ENCODE assay signal across 2 cellular contexts in the genomic region with DNA sequence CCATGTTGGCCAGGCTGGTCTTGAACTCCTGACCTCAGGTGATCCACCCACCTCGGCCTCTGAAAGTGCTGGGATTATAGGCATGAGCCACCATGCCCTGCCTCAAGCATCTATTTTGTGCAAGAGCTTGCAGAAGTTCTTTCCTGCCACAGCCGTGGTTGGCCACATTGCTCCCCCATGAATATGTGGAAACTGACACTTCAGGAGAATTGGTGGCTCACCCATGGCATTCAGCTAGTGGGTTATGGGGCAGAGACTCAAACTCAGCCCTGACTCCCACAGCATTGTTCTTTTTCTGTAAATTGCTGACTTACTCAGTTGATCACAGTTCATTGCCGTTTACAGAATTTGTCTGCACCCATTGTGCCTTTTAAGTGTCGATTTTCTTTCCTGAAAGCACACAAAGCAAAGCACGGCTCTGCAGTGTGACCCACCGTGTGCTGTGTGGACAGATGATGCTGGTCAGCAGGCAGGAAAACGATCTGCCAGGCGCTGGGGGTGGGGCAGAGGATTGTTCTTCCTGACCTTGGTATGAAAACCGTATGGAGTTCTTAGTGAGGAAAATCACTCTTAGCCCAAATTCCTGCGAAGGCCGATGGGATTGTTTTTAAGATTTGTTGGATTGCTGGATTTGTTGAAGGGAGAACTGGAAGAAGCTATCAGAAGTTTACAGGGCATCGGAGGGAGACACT.
TF ChIP-seq lines count a peak whose summit lies in the region.

No MANE protein-coding gene starts in this region.

TF ChIP-seq in IMR-90, 13 proteins besides CTCF, POLR2A, EP300 and RAD21:
- no peak for TF ChIP-seq CHD1 (IDR thresholded peaks at IDR 0.05; ENCODE audit: low read depth, low read length)
TF ChIP-seq in IMR-90: peak in this region for 0.

TF ChIP-seq in H1, 55 proteins besides CTCF, POLR2A, EP300 and RAD21:
- TF ChIP-seq NANOG (IDR thresholded peaks at IDR 0.05; ENCODE audit: insufficient read depth, low read depth, low read length, poor library complexity, severe bottlenecking) (no peak), EZH2 (IDR thresholded peaks at IDR 0.05; ENCODE audit: low read depth, low read length, severe bottlenecking) (no peak), RXRA (IDR thresholded peaks at IDR 0.05; ENCODE audit: insufficient read depth, low read depth, low read length) (no peak), ASH2L (IDR thresholded peaks at IDR 0.05; ENCODE audit: low read length) (no peak), TAF7 (optimal IDR thresholded peaks at IDR 0.05; ENCODE audit: borderline replicate concordance, low read depth, low read length) (no peak), SP2 (IDR thresholded peaks at IDR 0.05; ENCODE audit: low read length) (no peak), MAX (IDR thresholded peaks at IDR 0.05) (no peak), JUN (IDR thresholded peaks at IDR 0.05; ENCODE audit: low read depth, low read length) (no peak), SUZ12 (IDR thresholded peaks at IDR 0.05; ENCODE audit: low read length) (no peak), SAP30 (IDR thresholded peaks at IDR 0.05; ENCODE audit: insufficient read depth, insufficient replicate concordance, low read length) (no peak), CBX5 (IDR thresholded peaks at IDR 0.05; ENCODE audit: low read depth, low read length) (no peak), USF2 (IDR thresholded peaks at IDR 0.05; ENCODE audit: low read length) (no peak), YY1 (IDR thresholded peaks at IDR 0.05; ENCODE audit: low read depth, low read length) (no peak)
